In the genomic region with DNA sequence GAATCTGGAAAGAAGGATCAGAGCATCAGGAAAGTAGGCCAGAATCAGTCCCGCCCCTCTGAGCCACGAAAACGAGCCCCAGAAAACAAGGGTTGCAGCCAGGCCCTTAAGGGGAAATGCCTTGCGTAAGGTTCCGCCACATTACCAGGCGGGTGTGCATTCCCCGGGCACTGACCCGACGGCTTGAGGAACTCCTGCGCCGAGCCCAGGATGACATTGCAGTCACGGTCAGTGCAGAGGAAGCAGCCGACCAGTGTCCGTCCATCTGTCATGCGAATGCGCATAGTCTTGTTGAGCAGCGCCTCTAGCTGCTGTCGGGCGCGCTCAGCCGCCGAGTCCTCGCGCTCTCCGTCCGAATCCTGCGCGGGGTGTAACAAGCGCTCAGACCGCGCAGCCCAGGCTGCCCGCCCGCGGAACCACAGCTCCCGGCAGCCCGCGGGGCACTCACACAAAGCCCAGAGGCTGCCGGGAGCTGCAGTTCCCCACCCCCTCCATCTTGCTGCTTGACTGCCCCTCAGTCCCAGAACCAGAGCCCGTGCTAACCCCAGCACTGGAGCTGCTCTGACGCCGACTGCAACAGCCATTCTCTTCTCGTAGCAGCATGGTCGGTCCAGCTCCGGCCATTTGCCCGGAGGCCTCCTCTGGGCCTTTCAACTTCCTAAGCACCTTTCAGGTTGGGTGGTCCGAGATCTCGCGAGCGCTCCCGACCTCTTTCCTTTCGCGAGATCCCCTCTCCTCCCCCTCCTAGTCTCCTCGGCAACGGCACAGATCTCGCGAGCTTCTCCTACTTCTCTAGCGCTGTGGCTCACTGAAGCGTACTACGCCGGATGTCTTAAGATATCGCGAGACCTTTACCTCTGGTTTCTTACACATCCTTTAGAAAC, we compare ENCODE assay signal across 8 cellular contexts. TPM values are rescaled to one million over a fixed set of nuclear protein-coding genes. Genes with fewer than 3 reads are reported as not detected.
A peak's percentile ranks its signal among the peaks of the same experiment; 100 is the strongest.
DNase-seq lines count a peak whose midpoint lies in the region; ATAC-seq, FAIRE-seq and TF ChIP-seq lines count a peak whose summit lies in the region.

TSS of gene NAA38 (minus strand) at position 720 of the 884 bp plus-strand sequence. CDS start at position 624, 96 bp downstream.

- peak; percentile 67 for ATAC-seq in HG02623 (IDR thresholded peaks at IDR 0.05; ENCODE audit: unreplicated experiment)
- ATAC-seq in activated naive CD8-positive, alpha-beta T cell treated with anti-CD3 and anti-CD28 coated beads, Interleukin-2, amount 10 ng/mL, durations not matched to agents 7 days and 5 days (ENCODE audit: low read depth), result peak; percentile 87
- ATAC-seq in Right ventricle myocardium inferior, result peak; percentile 91
- peak; percentile 83 to 92 (median 86) for ATAC-seq in pancreas

- peak; percentile 44 to 93 for TF ChIP-seq EP300 in tibial nerve (IDR thresholded peaks at IDR 0.05)

- peak; percentile 52 for TF ChIP-seq CTCF in GM12864 (IDR thresholded peaks at IDR 0.05; ENCODE audit: low read depth, low read length, missing control alignments)
- peak in 1 of 4 donors; percentile 15 for TF ChIP-seq CTCF in pancreas (IDR thresholded peaks at IDR 0.05)
- peak; percentile 13 to 76 (median 48) for TF ChIP-seq CTCF in tibial nerve (IDR thresholded peaks at IDR 0.05)

- no peaks in the 10 kb centered on the region for H3K9me3 ChIP-seq in pancreas
- H3K9me3 ChIP-seq in tibial nerve, result no peaks in the 10 kb centered on the region

- no peaks in the 10 kb centered on the region for H3K9me3 Mint-ChIP-seq in activated naive CD8-positive, alpha-beta T cell treated with anti-CD3 and anti-CD28 coated beads, Interleukin-2, amount 10 ng/mL, durations not matched to agents 7 days and 5 days

- peak within 1 kb of the TSS; percentile 75 to 80 (median 77) for H3K27ac ChIP-seq in pancreas
- peak within 1 kb of the TSS; percentile 86 to 97 (median 92) for H3K27ac ChIP-seq in tibial nerve

- WGBS in pancreas, 2 donors, result 0 to 1% methylated on average over 62 of the region's 62 CpGs
- 0% methylated on average over 27 to 42 of the region's 62 CpGs for WGBS in tibial nerve, 2 donors

- intact Hi-C loops in Right ventricle myocardium inferior (cut with DNase I), result loop anchor here (1.0 to 10.0 kb wide), 6 partner anchors 14 to 615 kb away; partner anchors contain the start of genes CD68, CNTROB, GABARAP and PER1
- intact Hi-C loops in pancreas (cut with DNase I), result loop anchor here in 1 of 3 donors (10.0 kb wide), 1 partner anchor 112 kb away; no protein-coding TSS in a partner anchor

- POLR2A ChIA-PET in activated naive CD8-positive, alpha-beta T cell treated with anti-CD3 and anti-CD28 coated beads, Interleukin-2, amount 10 ng/mL, durations not matched to agents 7 days and 5 days (lab: Charles Lee), result interaction anchor here (0.5 to 1.7 kb wide), 19 partner anchors 11 to 353 kb away, joined by 3 to 21 read pairs (median 4); partner anchors contain the start of genes AURKB, CNTROB, KDM6B and RNF227

- peaks cover 4% of the 10 kb centered on the region for H3K36me3 Mint-ChIP-seq in activated naive CD8-positive, alpha-beta T cell treated with anti-CD3 and anti-CD28 coated beads, Interleukin-2, amount 10 ng/mL, durations not matched to agents 7 days and 5 days

- no peak within 1 kb of the TSS for H3K4me3 Mint-ChIP-seq in activated naive CD8-positive, alpha-beta T cell treated with anti-CD3 and anti-CD28 coated beads, Interleukin-2, amount 10 ng/mL, durations not matched to agents 7 days and 5 days

- H3K36me3 ChIP-seq in pancreas (peaks cover 0 to 6% (median 0%) of the 10 kb centered on the region in 3 donors), tibial nerve (peaks cover 0 to 42% (median 13%) of the 10 kb centered on the region in 3 donors)

- H3K4me3 ChIP-seq in GM12864 (ENCODE audit: low read depth, low read length) (peak within 1 kb of the TSS; percentile 63), pancreas (peak within 1 kb of the TSS; percentile 41 to 82 (median 59)), tibial nerve (peak within 1 kb of the TSS; percentile 66 to 78 (median 69))

- no peaks in the 10 kb centered on the region for H3K27me3 Mint-ChIP-seq in activated naive CD8-positive, alpha-beta T cell treated with anti-CD3 and anti-CD28 coated beads, Interleukin-2, amount 10 ng/mL, durations not matched to agents 7 days and 5 days

- no peak within 1 kb of the TSS for H3K27ac Mint-ChIP-seq in activated naive CD8-positive, alpha-beta T cell treated with anti-CD3 and anti-CD28 coated beads, Interleukin-2, amount 10 ng/mL, durations not matched to agents 7 days and 5 days

- peaks cover 0 to 17% (median 9%) of the 10 kb centered on the region in 3 donors for H3K4me1 ChIP-seq in pancreas
- peaks cover 0 to 36% (median 31%) of the 10 kb centered on the region in 4 donors for H3K4me1 ChIP-seq in tibial nerve

- peak; percentile 47 to 69 for TF ChIP-seq POLR2A in tibial nerve (IDR thresholded peaks at IDR 0.05)

- DNase-seq in GM12864 (ENCODE audit: low read depth) (peak; percentile 99), NCI-H1092 treated with DMSO at 0.1 percent for 48 hours (lab: John Stamatoyannopoulos, UW) (peak; percentile 99), SKM-1 (lab: John Stamatoyannopoulos, UW; ENCODE audit: unreplicated experiment) (peak; percentile 80), Right ventricle myocardium inferior (ENCODE audit: missing footprints) (peak; percentile 97), pancreas (peak; percentile 89 to 99 (median 96)), tibial nerve (ENCODE audit: low spot score in 2 of 2) (peak; percentile 93 to 95)
- DNase-seq in activated naive CD8-positive, alpha-beta T cell treated with anti-CD3 and anti-CD28 coated beads, Interleukin-2, amount 10 ng/mL, durations not matched to agents 7 days and 5 days, result peak; percentile 94

- FAIRE-seq in pancreas (lab: Jason Lieb, UNC), result peak; percentile 97

- H3K4me1 Mint-ChIP-seq in activated naive CD8-positive, alpha-beta T cell treated with anti-CD3 and anti-CD28 coated beads, Interleukin-2, amount 10 ng/mL, durations not matched to agents 7 days and 5 days, result peaks cover 25% of the 10 kb centered on the region

- H3K27me3 ChIP-seq in pancreas (no peaks in the 10 kb centered on the region), tibial nerve (no peaks in the 10 kb centered on the region)

RNA-seq across cellular contexts. Expression of gene NAA38, which starts in this region (rescaled TPM):
- 10 to 100 TPM; 62.1 to 71.7 TPM for total RNA-seq in activated naive CD8-positive, alpha-beta T cell treated with anti-CD3 and anti-CD28 coated beads, Interleukin-2, amount 10 ng/mL, durations not matched to agents 7 days and 5 days
- total RNA-seq in Right ventricle myocardium inferior, result 105 TPM
- 10 to 100 TPM; 20.1 to 29.6 (median 26.6) TPM for total RNA-seq in pancreas
- 10 to 100 TPM; 75.7 to 87.2 TPM for polyA plus RNA-seq in pancreas
- total RNA-seq in tibial nerve, result 100 to 1,000 TPM; 104 to 198 (median 167) TPM

Comparison
In these comparisons a context has a peak if more than half of its experiments do, and no peak if none do; other contexts are left out.
1. Peak in every context shown above with its lines: DNase-seq, ATAC-seq, H3K4me3 ChIP-seq and H3K27ac ChIP-seq.